25 cellular contexts compared by ENCODE assay signal in genomic region chr6:78561015-78561414, GRCh38.
"Had no signal": no experiment of that assay in that cellular context is flagged by ENCODE, and none has a peak within 500 bp of the region (broad histone marks: within the 10 kb centered on the region; RNA-seq: fewer than 3 reads in every experiment).

No MANE protein-coding gene starts in this region.

- H3K36me3 ChIP-seq: gastrocnemius medialis, spleen, thoracic aorta, vagina had no signal

- DNase-seq: activated CD4-positive, alpha-beta T cell treated with anti-CD3 and anti-CD28 coated beads, Interleukin-2, amount 50 U/mL, for 4 hours; activated CD8-positive, alpha-beta memory T cell treated with anti-CD3 and anti-CD28 coated beads for 24 hours; activated CD8-positive, alpha-beta memory T cell treated with anti-CD3 and anti-CD28 coated beads, Interleukin-2, amount 50 U/mL, for 4 hours; activated naive CD4-positive, alpha-beta T cell treated with Interleukin-2 at 50 U/mL for 16 hours; activated naive CD8-positive, alpha-beta T cell treated with anti-CD3 and anti-CD28 coated beads for 36 hours; activated T-cell treated with anti-CD3 and anti-CD28 coated beads, Interleukin-2, amount 50 U/mL, for 24 hours; cerebellar nuclear complex; cortex of kidney; effector CD4-positive, alpha-beta T cell; gastrocnemius medialis; head of caudate nucleus; islet precursor cell; left colon; mesendoderm; naive B cell; spleen; stimulated activated CD4-positive, alpha-beta T cell treated with anti-CD3 and anti-CD28 coated beads, Interleukin-4, amount 100 ng/mL, for 24 hours; stimulated activated naive CD4-positive, alpha-beta T cell treated with Interleukin-2 at 50 U/mL for 16 hours; T-helper 9 cell had no signal

- ATAC-seq: gastrocnemius medialis, left colon, WTC11 had no signal

- H3K4me1 ChIP-seq: gastrocnemius medialis, spleen, vagina had no signal

- H3K4me3 Mint-ChIP-seq: activated naive CD8-positive, alpha-beta T cell treated with anti-CD3 and anti-CD28 coated beads for 36 hours; activated T-cell treated with anti-CD3 and anti-CD28 coated beads, Interleukin-2, amount 50 U/mL, for 24 hours; naive B cell; neural crest cell; type B pancreatic cell; WTC11 had no signal

- H3K4me1 Mint-ChIP-seq: activated naive CD8-positive, alpha-beta T cell treated with anti-CD3 and anti-CD28 coated beads for 36 hours; naive B cell; neural crest cell had no signal

- H3K9me3 ChIP-seq: gastrocnemius medialis, vagina had no signal

- H3K27me3 ChIP-seq: gastrocnemius medialis, spleen, vagina had no signal

- FAIRE-seq: endometrium had no signal

- H3K27ac Mint-ChIP-seq: activated naive CD8-positive, alpha-beta T cell treated with anti-CD3 and anti-CD28 coated beads for 36 hours; activated T-cell treated with anti-CD3 and anti-CD28 coated beads, Interleukin-2, amount 50 U/mL, for 24 hours; naive B cell; type B pancreatic cell; WTC11 had no signal

- H3K36me3 Mint-ChIP-seq: activated naive CD8-positive, alpha-beta T cell treated with anti-CD3 and anti-CD28 coated beads for 36 hours; type B pancreatic cell had no signal

- H3K27ac ChIP-seq: gastrocnemius medialis, spleen, thoracic aorta, vagina had no signal

- H3K27me3 Mint-ChIP-seq: activated naive CD8-positive, alpha-beta T cell treated with anti-CD3 and anti-CD28 coated beads for 36 hours; activated T-cell treated with anti-CD3 and anti-CD28 coated beads, Interleukin-2, amount 50 U/mL, for 24 hours; naive B cell; type B pancreatic cell had no signal

- H3K4me3 ChIP-seq: gastrocnemius medialis, spleen, thoracic aorta, vagina had no signal
